18 cellular contexts compared by ENCODE assay signal in the genomic region with DNA sequence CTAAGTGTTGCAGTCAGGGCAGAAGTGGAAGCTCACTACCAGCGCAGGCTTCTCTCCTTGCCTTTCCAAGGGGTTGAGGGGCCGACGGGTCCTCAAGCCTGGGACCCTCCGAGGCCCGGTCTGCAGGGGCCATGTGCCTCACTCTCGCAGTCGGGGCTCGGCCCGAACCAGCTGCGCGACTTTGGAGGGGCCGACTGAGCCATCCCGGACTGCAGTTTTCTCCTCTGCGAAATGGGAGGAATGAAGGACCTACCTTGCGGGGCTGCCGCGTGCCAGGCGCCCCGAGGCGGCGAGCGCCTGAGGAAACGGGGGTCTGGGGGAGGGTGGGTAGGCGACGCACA. TPM values are rescaled to one million over a fixed set of nuclear protein-coding genes. Genes with fewer than 3 reads are reported as not detected.
DNase-seq lines count a peak whose midpoint lies in the region; ATAC-seq and TF ChIP-seq lines count a peak whose summit lies in the region.
"Had no signal": no experiment of that assay in that cellular context is flagged by ENCODE, and none has a peak within 500 bp of the region (broad histone marks: within the 10 kb centered on the region; RNA-seq: fewer than 3 reads in every experiment).

No MANE protein-coding gene starts in this region.

- H3K36me3 Mint-ChIP-seq in mesothelial cell of epicardium (peaks cover 2% of the 10 kb centered on the region), type B pancreatic cell (no peaks in the 10 kb centered on the region)

- H3K4me3 Mint-ChIP-seq in mesothelial cell of epicardium (peak overlapping the region; percentile 57), type B pancreatic cell (peak overlapping the region; percentile 55)

- peaks cover 3 to 23% (median 15%) of the 10 kb centered on the region in 9 donors for H3K4me1 ChIP-seq in heart right ventricle

- H3K9me3 ChIP-seq in heart right ventricle: no peaks in the 10 kb centered on the region

- H3K27me3 ChIP-seq in heart right ventricle: peaks cover 0 to 37% (median 0%) of the 10 kb centered on the region in 7 donors

- no peak for DNase-seq in heart right ventricle
- no peak for DNase-seq in left ventricle myocardium superior
- DNase-seq in epithelial cell of esophagus (ENCODE audit: low read depth): no peak
- DNase-seq in mesothelial cell of epicardium (ENCODE audit: low spot score in 2 of 2, unreplicated experiment in 2 of 2): no peak
- DNase-seq in type B pancreatic cell (ENCODE audit: extremely low spot score, unreplicated experiment): no peak
- no peak for DNase-seq in 8988T
- no peak for DNase-seq in ecto neural progenitor cell (ENCODE audit: low spot score)
- DNase-seq: activated effector memory CD4-positive, alpha-beta T cell treated with Interleukin-2 at 50 U/mL for 16 hours; anterior cingulate cortex; CD4-positive, alpha-beta memory T cell; NCI-H1092; nucleus accumbens; WERI-Rb-1 had no signal

- H3K36me3 ChIP-seq in heart right ventricle: no peaks in the 10 kb centered on the region
- H3K36me3 ChIP-seq: WERI-Rb-1 had no signal

- intact Hi-C loops in heart right ventricle (cut with DNase I): no loop called here
- intact Hi-C loops in left ventricle myocardium superior (cut with micrococcal nuclease): no loop called here

- H3K9me3 Mint-ChIP-seq in mesothelial cell of epicardium (no peaks in the 10 kb centered on the region), type B pancreatic cell (no peaks in the 10 kb centered on the region)
- H3K9me3 Mint-ChIP-seq: CD4-positive, alpha-beta memory T cell had no signal

- no peak overlapping the region for H3K27ac Mint-ChIP-seq in mesothelial cell of epicardium
- H3K27ac Mint-ChIP-seq in type B pancreatic cell: no peak overlapping the region

- 48 to 60% methylated on average over 25 of the region's 25 CpGs for WGBS in heart right ventricle, 2 donors

- H3K4me3 ChIP-seq in heart right ventricle: peak overlapping the region in 9 of 10 donors; percentile 14 to 45 (median 25)
- peak overlapping the region; percentile 30 for H3K4me3 ChIP-seq in epithelial cell of esophagus (ENCODE audit: low read length)
- H3K4me3 ChIP-seq: GM12878, K562, skin epidermis had no signal

- H3K4me1 Mint-ChIP-seq in mesothelial cell of epicardium (peaks cover 13% of the 10 kb centered on the region), type B pancreatic cell (ENCODE audit: unreplicated experiment) (peaks cover 16% of the 10 kb centered on the region)

- peak overlapping the region in 1 of 10 donors; percentile 39 for H3K27ac ChIP-seq in heart right ventricle
- H3K27ac ChIP-seq: skin epidermis, WERI-Rb-1 had no signal

- ATAC-seq in heart right ventricle: no peak
- ATAC-seq in left ventricle myocardium superior: no peak
- no peak for ATAC-seq in HG02571 (IDR thresholded peaks at IDR 0.05; ENCODE audit: unreplicated experiment)
- ATAC-seq: HCT116, K562 had no signal

- TF ChIP-seq CTCF in heart right ventricle (IDR thresholded peaks at IDR 0.05) (no peak), epithelial cell of esophagus (IDR thresholded peaks at IDR 0.05; ENCODE audit: insufficient read depth, low read depth, low read length, missing control alignments) (no peak), mesothelial cell of epicardium (IDR thresholded peaks at IDR 0.05; ENCODE audit: unreplicated experiment) (no peak), type B pancreatic cell (conservative IDR thresholded peaks at IDR 0.05) (no peak)

- H3K27me3 Mint-ChIP-seq in mesothelial cell of epicardium (ENCODE audit: low read depth) (peaks cover 31% of the 10 kb centered on the region), type B pancreatic cell (peaks cover 14% of the 10 kb centered on the region)

RNA-seq across cellular contexts. Expression of gene LZTS3, which starts 5.6 kb away (rescaled TPM):
- total RNA-seq in heart right ventricle: 10 to 100 TPM in 4 of 10 donors, 1 to 10 TPM in 6; 7.1 to 27.0 (median 9.7) TPM
- 1 to 10 TPM; 7.9 to 9.1 TPM for polyA plus RNA-seq in heart right ventricle
- total RNA-seq in left ventricle myocardium superior: 17.6 TPM
- 14.1 to 15.1 TPM (median 14.2 TPM) in 3 replicates for total RNA-seq in mesothelial cell of epicardium
- 17.2 and 17.3 TPM in 2 replicates for total RNA-seq in type B pancreatic cell (ENCODE audit: low replicate concordance)

RNA-seq across cellular contexts. Expression of gene FASTKD5, which starts 8.0 kb away (rescaled TPM):
- 10 to 100 TPM; 22.1 to 32.4 (median 27.9) TPM for total RNA-seq in heart right ventricle
- polyA plus RNA-seq in heart right ventricle: 10 to 100 TPM in 1 of 2 donors, 1 to 10 TPM in 1; 7.5 to 22.7 TPM
- 29.1 TPM for total RNA-seq in left ventricle myocardium superior
- 19.1 to 19.8 TPM (median 19.7 TPM) in 3 replicates for total RNA-seq in mesothelial cell of epicardium
- 19.4 and 22.0 TPM in 2 replicates for total RNA-seq in type B pancreatic cell (ENCODE audit: low replicate concordance)

RNA-seq across cellular contexts. Expression of gene UBOX5, which starts 8.0 kb away (rescaled TPM):
- 1 to 10 TPM; 3.0 to 5.9 (median 4.0) TPM for total RNA-seq in heart right ventricle
- polyA plus RNA-seq in heart right ventricle: 1 to 10 TPM; 2.1 to 3.3 TPM
- total RNA-seq in left ventricle myocardium superior: 2.9 TPM
- total RNA-seq in mesothelial cell of epicardium: 11.6 to 12.3 TPM (median 11.6 TPM) in 3 replicates
- total RNA-seq in type B pancreatic cell (ENCODE audit: low replicate concordance): 6.6 and 6.9 TPM in 2 replicates

RNA-seq across cellular contexts. Expression of gene DDRGK1, which starts 36.8 kb away (rescaled TPM):
- total RNA-seq in heart right ventricle (10 to 100 TPM; 25.2 to 48.4 (median 29.4) TPM), left ventricle myocardium superior (37.2 TPM), mesothelial cell of epicardium (62.7 to 63.0 TPM (median 63.0 TPM) in 3 replicates), type B pancreatic cell (ENCODE audit: low replicate concordance) (56.7 and 61.6 TPM in 2 replicates)
- polyA plus RNA-seq in heart right ventricle: 10 to 100 TPM; 31.0 to 77.1 TPM

RNA-seq across cellular contexts. Expression of gene ITPA, which starts 41.6 kb away (rescaled TPM):
- 10 to 100 TPM; 15.8 to 26.3 (median 21.5) TPM for total RNA-seq in heart right ventricle
- 10 to 100 TPM; 51.1 to 53.6 TPM for polyA plus RNA-seq in heart right ventricle
- 17.2 TPM for total RNA-seq in left ventricle myocardium superior
- 54.7 to 59.3 TPM (median 57.6 TPM) in 3 replicates for total RNA-seq in mesothelial cell of epicardium
- 51.7 and 59.7 TPM in 2 replicates for total RNA-seq in type B pancreatic cell (ENCODE audit: low replicate concordance)
